ENCODE assay signal across 1 cellular context in the genomic region with DNA sequence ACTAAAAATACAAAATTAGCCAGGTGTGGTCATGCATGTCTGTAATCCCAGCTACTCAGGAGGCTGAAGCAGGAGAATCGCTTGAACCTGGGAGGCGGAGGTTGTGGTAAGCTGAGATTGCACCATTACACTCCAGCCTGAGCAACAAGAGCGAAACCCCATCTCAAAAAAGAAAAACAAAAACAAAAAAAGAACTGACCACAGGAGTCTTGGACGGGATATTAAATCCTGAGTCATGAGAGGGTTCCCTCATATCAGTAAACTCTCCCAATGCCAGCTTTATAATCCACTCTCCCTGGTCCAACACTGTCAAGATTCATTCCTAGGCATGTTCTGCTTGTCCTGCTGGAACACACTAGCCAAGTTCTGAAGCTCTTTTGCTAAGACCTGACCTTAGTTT.
A peak's percentile ranks its signal among the peaks of the same experiment; 100 is the strongest.
TF ChIP-seq lines count a peak whose summit lies in the region.

No MANE protein-coding gene starts in this region.

TF ChIP-seq in IMR-90, 13 proteins besides CTCF, POLR2A, EP300 and RAD21:
- peak; percentile 51 for TF ChIP-seq CEBPB (IDR thresholded peaks at IDR 0.05; ENCODE audit: low read depth, low read length)
- no peak for TF ChIP-seq MAFK (IDR thresholded peaks at IDR 0.05; ENCODE audit: low read depth, low read length)
